Comparison of ENCODE assay signal across 1 cellular context in the genomic region with DNA sequence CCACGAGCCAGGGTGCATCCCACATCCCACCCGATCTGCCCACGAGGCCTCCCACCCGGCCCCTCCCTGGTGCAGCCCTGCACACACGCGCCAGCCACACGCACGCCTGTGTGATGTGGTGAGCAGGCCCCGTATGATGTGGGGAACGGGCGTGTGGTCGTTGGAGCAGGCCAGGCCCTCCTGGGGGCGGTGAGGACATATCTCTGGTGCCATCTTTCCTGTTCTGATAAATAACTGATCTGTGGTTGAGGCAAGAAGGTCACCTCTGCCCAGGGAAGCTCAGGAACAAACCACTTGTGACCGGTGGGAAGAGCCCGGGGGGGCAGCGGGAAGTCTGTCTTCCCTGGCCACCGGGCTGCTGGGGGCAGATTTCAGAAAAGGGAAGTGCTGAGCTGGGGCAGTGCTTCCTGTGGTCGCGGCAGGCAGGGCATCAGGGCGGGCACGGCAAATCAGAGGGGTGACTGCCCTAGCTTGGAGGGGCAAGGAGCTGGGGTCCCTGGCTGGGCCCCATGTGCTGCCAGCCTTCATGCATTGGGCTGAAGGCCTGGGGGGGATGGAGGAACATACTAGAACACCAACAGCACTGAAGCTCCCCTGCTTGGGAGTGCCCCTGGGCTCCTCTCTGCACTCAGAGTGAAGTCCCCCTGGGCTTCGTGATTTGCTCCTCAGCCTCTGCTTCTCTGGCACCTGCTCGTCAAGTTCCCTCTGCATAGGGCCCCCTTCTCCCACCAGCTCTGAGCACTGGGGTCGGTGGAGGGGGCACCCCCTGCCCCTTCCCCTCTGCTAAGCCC.
TF ChIP-seq lines count a peak whose summit lies in the region.

No MANE protein-coding gene starts in this region.

TF ChIP-seq in K562, 482 proteins besides CTCF, POLR2A, EP300 and RAD21:
- TF ChIP-seq SPI1 (IDR thresholded peaks at IDR 0.05; ENCODE audit: borderline replicate concordance, low read depth, low read length) (peak; percentile 84), FOXJ2 (tag; IDR thresholded peaks at IDR 0.05) (no peak)
- TF ChIP-seq, protein P1, sequence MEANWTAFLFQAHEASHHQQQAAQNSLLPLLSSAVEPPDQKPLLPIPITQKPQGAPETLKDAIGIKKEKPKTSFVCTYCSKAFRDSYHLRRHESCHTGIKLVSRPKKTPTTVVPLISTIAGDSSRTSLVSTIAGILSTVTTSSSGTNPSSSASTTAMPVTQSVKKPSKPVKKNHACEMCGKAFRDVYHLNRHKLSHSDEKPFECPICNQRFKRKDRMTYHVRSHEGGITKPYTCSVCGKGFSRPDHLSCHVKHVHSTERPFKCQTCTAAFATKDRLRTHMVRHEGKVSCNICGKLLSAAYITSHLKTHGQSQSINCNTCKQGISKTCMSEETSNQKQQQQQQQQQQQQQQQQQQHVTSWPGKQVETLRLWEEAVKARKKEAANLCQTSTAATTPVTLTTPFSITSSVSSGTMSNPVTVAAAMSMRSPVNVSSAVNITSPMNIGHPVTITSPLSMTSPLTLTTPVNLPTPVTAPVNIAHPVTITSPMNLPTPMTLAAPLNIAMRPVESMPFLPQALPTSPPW (CRISPR knock-in tag; IDR thresholded peaks at IDR 0.05) = peak; percentile 16; the same call in 1 of the 2 replicates
- TF ChIP-seq, protein P2, sequence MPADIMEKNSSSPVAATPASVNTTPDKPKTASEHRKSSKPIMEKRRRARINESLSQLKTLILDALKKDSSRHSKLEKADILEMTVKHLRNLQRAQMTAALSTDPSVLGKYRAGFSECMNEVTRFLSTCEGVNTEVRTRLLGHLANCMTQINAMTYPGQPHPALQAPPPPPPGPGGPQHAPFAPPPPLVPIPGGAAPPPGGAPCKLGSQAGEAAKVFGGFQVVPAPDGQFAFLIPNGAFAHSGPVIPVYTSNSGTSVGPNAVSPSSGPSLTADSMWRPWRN (IDR thresholded peaks at IDR 0.05; ENCODE audit: low read depth) = peak; percentile 51; the same call in 1 of the 2 replicates
